Comparison of ENCODE assay signal across 7 cellular contexts in the genomic region with DNA sequence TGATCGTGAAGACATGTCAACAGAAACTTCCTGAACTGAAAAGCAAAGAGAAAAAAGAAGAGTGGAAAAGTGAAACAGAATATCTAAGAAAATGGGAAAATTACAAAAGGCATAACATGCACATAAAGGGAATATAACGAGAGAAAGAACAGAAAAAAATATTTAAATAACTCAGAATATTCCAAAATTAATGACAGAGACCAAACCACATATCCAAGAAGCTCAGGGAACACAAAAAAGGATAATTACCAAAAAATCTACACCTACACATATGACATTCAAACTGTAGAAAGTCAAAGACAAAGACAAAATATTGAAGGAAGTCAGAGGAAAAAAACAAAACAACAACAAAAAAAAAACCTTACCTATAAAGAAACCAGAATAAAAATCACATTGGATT.
"Had no signal": no experiment of that assay in that cellular context is flagged by ENCODE, and none has a peak within 500 bp of the region (broad histone marks: within the 10 kb centered on the region; RNA-seq: fewer than 3 reads in every experiment).

No MANE protein-coding gene starts in this region.

- H3K4me3 Mint-ChIP-seq: IgD-negative memory B cell had no signal

- H3K4me3 ChIP-seq: K562 had no signal

- H3K27ac Mint-ChIP-seq: IgD-negative memory B cell had no signal

- H3K27me3 Mint-ChIP-seq: IgD-negative memory B cell had no signal

- DNase-seq: IMR-90, KBM-7, KG1 had no signal

- H3K27ac ChIP-seq: HL-60, KMS-11 had no signal
